In genomic region chr20:33654680-33655161, GRCh38 we compare ENCODE assay signal across 17 cellular contexts. TPM values are rescaled to one million over a fixed set of nuclear protein-coding genes. Genes with fewer than 3 reads are reported as not detected.
DNase-seq lines count a peak whose midpoint lies in the region; TF ChIP-seq lines count a peak whose summit lies in the region.
"Had no signal": no experiment of that assay in that cellular context is flagged by ENCODE, and none has a peak within 500 bp of the region (broad histone marks: within the 10 kb centered on the region; RNA-seq: fewer than 3 reads in every experiment).

No MANE protein-coding gene starts in this region.

- POLR2A ChIA-PET in activated CD4-positive, alpha-beta memory T cell treated with anti-CD3 and anti-CD28 coated beads for 36 hours (lab: Charles Lee): interaction anchor here (4.7 kb wide), 1 partner anchor 9 kb away, joined by 18 read pairs; the partner anchor contains the start of gene C20orf144
- POLR2A ChIA-PET in activated CD4-positive, alpha-beta memory T cell treated with anti-CD3 and anti-CD28 coated beads, Interleukin-2, amount 10 ng/mL, durations not matched to agents 7 days and 5 days (lab: Charles Lee): interaction anchor here (0.7 to 4.7 kb wide), 3 partner anchors 9 to 210 kb away, joined by 3 to 43 read pairs (median 15); partner anchors contain the start of gene ACTL10

- H3K4me3 Mint-ChIP-seq in activated CD4-positive, alpha-beta memory T cell treated with anti-CD3 and anti-CD28 coated beads for 36 hours: no peak overlapping the region
- H3K4me3 Mint-ChIP-seq in activated CD4-positive, alpha-beta memory T cell treated with anti-CD3 and anti-CD28 coated beads, Interleukin-2, amount 10 ng/mL, durations not matched to agents 7 days and 5 days: no peak overlapping the region
- H3K4me3 Mint-ChIP-seq in endodermal cell: no peak overlapping the region
- H3K4me3 Mint-ChIP-seq: activated T-helper 1 cell treated with anti-CD3 and anti-CD28 coated beads, Interleukin-12 subunit alpha, Interleukin-12 subunit beta, Interleukin-2, Interleukin-4 antibody, amounts not matched to agents 30 ng/mL and 10 ng/mL and 1 ng/mL, durations not matched to agents 14 hours and 24 hours and 36 hours; dendritic cell treated with granulocyte-macrophage colony-stimulating factor and Interleukin-4, amounts not matched to agents 40 ng/mL and 50 ng/mL, for 4 days had no signal

- H3K4me3 ChIP-seq in H7 (ENCODE audit: insufficient read depth, low read depth, low read length) (no peak overlapping the region), endodermal cell (ENCODE audit: low read length) (no peak overlapping the region)
- H3K4me3 ChIP-seq: esophagus muscularis mucosa, heart right ventricle, skin epidermis had no signal

- no peak overlapping the region for H3K27ac ChIP-seq in endodermal cell (ENCODE audit: low read depth, low read length)
- H3K27ac ChIP-seq: esophagus muscularis mucosa, heart right ventricle had no signal

- H3K4me1 Mint-ChIP-seq in activated CD4-positive, alpha-beta memory T cell treated with anti-CD3 and anti-CD28 coated beads for 36 hours (ENCODE audit: low read depth): peaks cover 35% of the 10 kb centered on the region
- peaks cover 34% of the 10 kb centered on the region for H3K4me1 Mint-ChIP-seq in activated CD4-positive, alpha-beta memory T cell treated with anti-CD3 and anti-CD28 coated beads, Interleukin-2, amount 10 ng/mL, durations not matched to agents 7 days and 5 days
- peaks cover 14% of the 10 kb centered on the region for H3K4me1 Mint-ChIP-seq in endodermal cell

- intact Hi-C loops in activated CD4-positive, alpha-beta memory T cell treated with anti-CD3 and anti-CD28 coated beads for 36 hours (cut with micrococcal nuclease): no loop called here
- intact Hi-C loops in posterior vena cava (cut with DNase I): loop anchor here (5.0 to 10.0 kb wide), 4 partner anchors 190 to 1718 kb away; no protein-coding TSS in a partner anchor

- CTCF ChIA-PET in activated CD4-positive, alpha-beta memory T cell treated with anti-CD3 and anti-CD28 coated beads for 36 hours (lab: Charles Lee): interaction anchor here (1.3 to 2.1 kb wide), 4 partner anchors 8 to 197 kb away, joined by 3 to 14 read pairs (median 8); partner anchors contain the start of genes ACTL10 and C20orf144
- CTCF ChIA-PET in activated CD4-positive, alpha-beta memory T cell treated with anti-CD3 and anti-CD28 coated beads, Interleukin-2, amount 10 ng/mL, durations not matched to agents 7 days and 5 days (lab: Charles Lee): interaction anchor here (1.5 kb wide), 1 partner anchor 13 kb away, joined by 5 read pairs; no protein-coding TSS in a partner anchor

- peak; percentile 7 for DNase-seq in activated CD4-positive, alpha-beta memory T cell treated with anti-CD3 and anti-CD28 coated beads for 36 hours
- no peak for DNase-seq in activated CD4-positive, alpha-beta memory T cell treated with anti-CD3 and anti-CD28 coated beads, Interleukin-2, amount 10 ng/mL, durations not matched to agents 7 days and 5 days
- DNase-seq in H7 (peak; percentile 53), endodermal cell (no peak), posterior vena cava (ENCODE audit: low spot score) (peak; percentile 66), HT-29 (ENCODE audit: low spot score) (no peak)
- no peak for DNase-seq in stimulated activated CD8-positive, alpha-beta memory T cell treated with anti-CD3 and anti-CD28 coated beads, Interleukin-4, amount 100 ng/mL, for 48 hours
- DNase-seq in central memory CD4-positive, alpha-beta T cell: no peak
- DNase-seq: activated CD4-positive, alpha-beta T cell treated with anti-CD3 and anti-CD28 coated beads, Interleukin-2, amount 50 U/mL, for 1 hour; DMS 273 treated with DMSO at 0.1 percent for 48 hours; heart right ventricle; Kasumi-1; T-helper 9 cell had no signal

- H3K9ac ChIP-seq in endodermal cell (ENCODE audit: extremely low read depth, low read length, poor library complexity, severe bottlenecking): no peak overlapping the region

- peaks cover 3% of the 10 kb centered on the region for H3K4me1 ChIP-seq in endodermal cell (ENCODE audit: control insufficient read depth, insufficient read depth, low read length)

- H3K36me3 ChIP-seq in H7 (replicated peaks; ENCODE audit: control insufficient read depth, insufficient read depth, low read length): peaks cover 4% of the 10 kb centered on the region
- H3K36me3 ChIP-seq in endodermal cell (ENCODE audit: control insufficient read depth, insufficient read depth, low read length): peaks cover 6% of the 10 kb centered on the region

- H3K9me3 ChIP-seq in endodermal cell (ENCODE audit: control insufficient read depth, low read length): no peaks in the 10 kb centered on the region
- H3K9me3 ChIP-seq: esophagus muscularis mucosa, heart right ventricle had no signal

- no peak for TF ChIP-seq CTCF in endodermal cell (conservative IDR thresholded peaks at IDR 0.05)

- 88 to 94% methylated on average over 5 to 14 of the region's 14 CpGs for WGBS in endodermal cell (ENCODE audit: insufficient coverage in 1 of 2, insufficient read length in 1 of 2), 2 experiments

- H3K27me3 ChIP-seq in H7 (ENCODE audit: control insufficient read depth, insufficient read depth, low read length) (no peaks in the 10 kb centered on the region), endodermal cell (ENCODE audit: control insufficient read depth, insufficient read depth, low read length, poor library complexity, severe bottlenecking) (no peaks in the 10 kb centered on the region)
- H3K27me3 ChIP-seq: esophagus muscularis mucosa, heart right ventricle had no signal

- H3K36me3 Mint-ChIP-seq in activated CD4-positive, alpha-beta memory T cell treated with anti-CD3 and anti-CD28 coated beads for 36 hours: no peaks in the 10 kb centered on the region
- H3K36me3 Mint-ChIP-seq in activated CD4-positive, alpha-beta memory T cell treated with anti-CD3 and anti-CD28 coated beads, Interleukin-2, amount 10 ng/mL, durations not matched to agents 7 days and 5 days (ENCODE audit: low read depth): peaks cover 4% of the 10 kb centered on the region
- H3K36me3 Mint-ChIP-seq in endodermal cell (ENCODE audit: low read depth): peaks cover 11% of the 10 kb centered on the region

- H3K27me3 Mint-ChIP-seq in activated CD4-positive, alpha-beta memory T cell treated with anti-CD3 and anti-CD28 coated beads for 36 hours: no peaks in the 10 kb centered on the region
- H3K27me3 Mint-ChIP-seq in activated CD4-positive, alpha-beta memory T cell treated with anti-CD3 and anti-CD28 coated beads, Interleukin-2, amount 10 ng/mL, durations not matched to agents 7 days and 5 days: no peaks in the 10 kb centered on the region
- H3K27me3 Mint-ChIP-seq in endodermal cell (ENCODE audit: insufficient read depth): no peaks in the 10 kb centered on the region

- no peak overlapping the region for H3K27ac Mint-ChIP-seq in activated CD4-positive, alpha-beta memory T cell treated with anti-CD3 and anti-CD28 coated beads for 36 hours
- no peak overlapping the region for H3K27ac Mint-ChIP-seq in activated CD4-positive, alpha-beta memory T cell treated with anti-CD3 and anti-CD28 coated beads, Interleukin-2, amount 10 ng/mL, durations not matched to agents 7 days and 5 days
- H3K27ac Mint-ChIP-seq in endodermal cell: peak overlapping the region; percentile 12
- H3K27ac Mint-ChIP-seq: activated T-helper 1 cell treated with anti-CD3 and anti-CD28 coated beads, Interleukin-12 subunit alpha, Interleukin-12 subunit beta, Interleukin-2, Interleukin-4 antibody, amounts not matched to agents 30 ng/mL and 10 ng/mL and 1 ng/mL, durations not matched to agents 14 hours and 24 hours and 36 hours; dendritic cell treated with granulocyte-macrophage colony-stimulating factor and Interleukin-4, amounts not matched to agents 40 ng/mL and 50 ng/mL, for 4 days had no signal

- no peaks in the 10 kb centered on the region for H3K9me3 Mint-ChIP-seq in activated CD4-positive, alpha-beta memory T cell treated with anti-CD3 and anti-CD28 coated beads for 36 hours
- no peaks in the 10 kb centered on the region for H3K9me3 Mint-ChIP-seq in activated CD4-positive, alpha-beta memory T cell treated with anti-CD3 and anti-CD28 coated beads, Interleukin-2, amount 10 ng/mL, durations not matched to agents 7 days and 5 days
- H3K9me3 Mint-ChIP-seq in endodermal cell: no peaks in the 10 kb centered on the region
- H3K9me3 Mint-ChIP-seq: activated T-helper 1 cell treated with anti-CD3 and anti-CD28 coated beads, Interleukin-12 subunit alpha, Interleukin-12 subunit beta, Interleukin-2, Interleukin-4 antibody, amounts not matched to agents 30 ng/mL and 10 ng/mL and 1 ng/mL, durations not matched to agents 14 hours and 24 hours and 36 hours; dendritic cell treated with granulocyte-macrophage colony-stimulating factor and Interleukin-4, amounts not matched to agents 40 ng/mL and 50 ng/mL, for 4 days had no signal

RNA-seq across cellular contexts. Expression of gene C20orf144, which starts 7.4 kb away (rescaled TPM):
- under 1 TPM; 0.26 to 0.31 TPM for total RNA-seq in activated CD4-positive, alpha-beta memory T cell treated with anti-CD3 and anti-CD28 coated beads for 36 hours
- under 1 TPM; 0.30 to 0.33 TPM for total RNA-seq in activated CD4-positive, alpha-beta memory T cell treated with anti-CD3 and anti-CD28 coated beads, Interleukin-2, amount 10 ng/mL, durations not matched to agents 7 days and 5 days
- 0.11 TPM in 1 of 2 replicates, not detected in the other for total RNA-seq in H7 (2014; rRNA removed; shearing (Covaris generic))
- total RNA-seq in endodermal cell: under 1 TPM in 1 of 2 donors, not detected in 1; 0.44 TPM
- 0.18 TPM for polyA plus RNA-seq in endodermal cell (2013, experiment 1 of 2)
- 0.17 TPM for polyA plus RNA-seq in endodermal cell (2013, experiment 2 of 2)
- not detected for total RNA-seq in posterior vena cava
- total RNA-seq in HT-29 (2014; rRNA removed; shearing (Covaris generic)): 0.15 TPM in 1 of 2 replicates, not detected in the other
- total RNA-seq: heart right ventricle had no signal

RNA-seq across cellular contexts. Expression of gene ACTL10, which starts 12.0 kb away (rescaled TPM):
- 1 to 10 TPM; 1.8 to 2.3 TPM for total RNA-seq in activated CD4-positive, alpha-beta memory T cell treated with anti-CD3 and anti-CD28 coated beads for 36 hours
- 1 to 10 TPM; 3.7 to 4.5 TPM for total RNA-seq in activated CD4-positive, alpha-beta memory T cell treated with anti-CD3 and anti-CD28 coated beads, Interleukin-2, amount 10 ng/mL, durations not matched to agents 7 days and 5 days
- total RNA-seq in H7 (2014; rRNA removed; shearing (Covaris generic)): 1.3 and 1.4 TPM in 2 replicates
- total RNA-seq in endodermal cell (under 1 TPM in 1 of 2 donors, not detected in 1; 0.42 TPM), posterior vena cava (1 to 10 TPM; 1.2 to 1.4 TPM)
- polyA plus RNA-seq in endodermal cell (2013, experiment 1 of 2): 0.28 TPM
- polyA plus RNA-seq in endodermal cell (2013, experiment 2 of 2): 0.17 TPM
- total RNA-seq in HT-29 (2014; rRNA removed; shearing (Covaris generic)): 16.5 and 18.5 TPM in 2 replicates

RNA-seq across cellular contexts. Expression of gene NECAB3, which starts 19.5 kb away (rescaled TPM):
- 10 to 100 TPM; 21.0 to 22.7 TPM for total RNA-seq in activated CD4-positive, alpha-beta memory T cell treated with anti-CD3 and anti-CD28 coated beads for 36 hours
- total RNA-seq in activated CD4-positive, alpha-beta memory T cell treated with anti-CD3 and anti-CD28 coated beads, Interleukin-2, amount 10 ng/mL, durations not matched to agents 7 days and 5 days: 10 to 100 TPM; 27.3 to 36.2 TPM
- 39.9 and 56.7 TPM in 2 replicates for total RNA-seq in H7 (2014; rRNA removed; shearing (Covaris generic))
- total RNA-seq in endodermal cell: 10 to 100 TPM; 77.2 to 92.3 TPM
- polyA plus RNA-seq in endodermal cell (2013, experiment 1 of 2): 29.9 TPM
- polyA plus RNA-seq in endodermal cell (2013, experiment 2 of 2): 27.4 TPM
- total RNA-seq in posterior vena cava: 10 to 100 TPM; 25.5 to 36.6 TPM
- total RNA-seq in HT-29 (2014; rRNA removed; shearing (Covaris generic)): 63.5 and 65.9 TPM in 2 replicates

RNA-seq across cellular contexts. Expression of gene E2F1, which starts 31.5 kb away (rescaled TPM):
- 10 to 100 TPM; 66.8 to 67.8 TPM for total RNA-seq in activated CD4-positive, alpha-beta memory T cell treated with anti-CD3 and anti-CD28 coated beads for 36 hours
- 10 to 100 TPM; 60.0 to 61.7 TPM for total RNA-seq in activated CD4-positive, alpha-beta memory T cell treated with anti-CD3 and anti-CD28 coated beads, Interleukin-2, amount 10 ng/mL, durations not matched to agents 7 days and 5 days
- total RNA-seq in H7 (2014; rRNA removed; shearing (Covaris generic)): 51.8 and 57.8 TPM in 2 replicates
- 10 to 100 TPM; 26.9 to 33.7 TPM for total RNA-seq in endodermal cell
- 35.1 TPM for polyA plus RNA-seq in endodermal cell (2013, experiment 1 of 2)
- polyA plus RNA-seq in endodermal cell (2013, experiment 2 of 2): 28.9 TPM
- 1 to 10 TPM; 2.0 to 2.2 TPM for total RNA-seq in posterior vena cava
- total RNA-seq in HT-29 (2014; rRNA removed; shearing (Covaris generic)): 86.2 and 98.9 TPM in 2 replicates

Comparison
In these comparisons a context has a peak if more than half of its experiments do, and no peak if none do; other contexts are left out.
1. DNase-seq: peak in activated CD4-positive, alpha-beta memory T cell treated with anti-CD3 and anti-CD28 coated beads for 36 hours (single experiment), H7 (single experiment) and posterior vena cava (single experiment); none in activated CD4-positive, alpha-beta memory T cell treated with anti-CD3 and anti-CD28 coated beads, Interleukin-2, amount 10 ng/mL, durations not matched to agents 7 days and 5 days (single experiment), endodermal cell (single experiment), stimulated activated CD8-positive, alpha-beta memory T cell treated with anti-CD3 and anti-CD28 coated beads, Interleukin-4, amount 100 ng/mL, for 48 hours (single experiment), HT-29 (single experiment) and central memory CD4-positive, alpha-beta T cell (single experiment).